ENCODE assay signal across 8 cellular contexts in the genomic region with DNA sequence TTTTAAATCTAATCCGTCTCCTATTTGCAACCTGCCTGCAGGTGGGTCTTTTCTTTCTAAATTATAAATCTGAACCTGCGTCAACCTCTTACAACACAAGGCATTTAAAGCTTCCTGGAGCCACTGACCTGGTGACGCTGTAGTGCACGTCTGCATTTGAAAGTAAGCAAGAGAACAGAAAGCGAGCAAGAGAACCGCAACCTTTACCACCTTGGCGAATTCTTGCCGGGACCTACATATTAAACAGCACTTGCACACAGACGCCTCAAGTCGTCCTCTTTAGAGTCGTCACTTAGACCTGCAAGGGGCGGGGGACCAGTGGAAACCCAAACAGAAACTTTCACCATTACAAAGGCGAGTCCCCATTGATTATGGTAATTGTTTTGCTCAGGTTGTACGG. TPM values are rescaled to one million over a fixed set of nuclear protein-coding genes. Genes with fewer than 3 reads are reported as not detected.
A peak's percentile ranks its signal among the peaks of the same experiment; 100 is the strongest.
DNase-seq lines count a peak whose midpoint lies in the region; ATAC-seq and TF ChIP-seq lines count a peak whose summit lies in the region.

No MANE protein-coding gene starts in this region.

- DNase-seq in endodermal cell (peak; percentile 76), DMS 273 treated with DMSO at 0.1 percent for 48 hours (lab: John Stamatoyannopoulos, UW) (no peak), MV-4-11 (lab: John Stamatoyannopoulos, UW) (no peak), EL (no peak)
- DNase-seq in stimulated activated CD4-positive, alpha-beta T cell treated with anti-CD3 and anti-CD28 coated beads, Interleukin-4, amount 100 ng/mL, for 4 hours = no peak

- H3K9me3 ChIP-seq in endodermal cell (ENCODE audit: control insufficient read depth, low read length) = no peaks in the 10 kb centered on the region

- H3K9me3 Mint-ChIP-seq in endodermal cell = no peaks in the 10 kb centered on the region

- H3K4me1 ChIP-seq in endodermal cell (ENCODE audit: control insufficient read depth, insufficient read depth, low read length) (no peaks in the 10 kb centered on the region), rectal smooth muscle tissue (ENCODE audit: control insufficient read depth, insufficient read depth, low read length) (peaks cover 39% of the 10 kb centered on the region)

- 29% methylated on average over 14 of the region's 14 CpGs; no CpG with 5 or more reads in 1 of the 2 experiments for WGBS in endodermal cell (ENCODE audit: insufficient coverage in 1 of 2, insufficient read length in 1 of 2), 2 experiments

- peak overlapping the region; percentile 54 for H3K4me3 Mint-ChIP-seq in endodermal cell

- H3K36me3 Mint-ChIP-seq in endodermal cell (ENCODE audit: low read depth) = no peaks in the 10 kb centered on the region

- ATAC-seq in GM19324 (IDR thresholded peaks at IDR 0.05; ENCODE audit: low FRiP score, unreplicated experiment) = peak; percentile 85
- peak; percentile 64 for ATAC-seq in HG03108 (IDR thresholded peaks at IDR 0.05; ENCODE audit: unreplicated experiment)

- H3K4me1 Mint-ChIP-seq in endodermal cell = peaks cover 28% of the 10 kb centered on the region

- peak overlapping the region; percentile 74 for H3K4me3 ChIP-seq in endodermal cell (ENCODE audit: low read length)
- H3K4me3 ChIP-seq in rectal smooth muscle tissue (ENCODE audit: low read length) = peak overlapping the region; percentile 52

- peaks cover 37% of the 10 kb centered on the region for H3K27me3 ChIP-seq in endodermal cell (ENCODE audit: control insufficient read depth, insufficient read depth, low read length, poor library complexity, severe bottlenecking)
- no peaks in the 10 kb centered on the region for H3K27me3 ChIP-seq in rectal smooth muscle tissue (ENCODE audit: control insufficient read depth, insufficient read depth, low read length)

- H3K27me3 Mint-ChIP-seq in endodermal cell (ENCODE audit: insufficient read depth) = peaks cover 81% of the 10 kb centered on the region

- H3K9ac ChIP-seq in endodermal cell (ENCODE audit: extremely low read depth, low read length, poor library complexity, severe bottlenecking) (peak overlapping the region; percentile 11), rectal smooth muscle tissue (ENCODE audit: low read length) (no peak overlapping the region)

- peak overlapping the region; percentile 92 for H3K27ac ChIP-seq in endodermal cell (ENCODE audit: low read depth, low read length)
- H3K27ac ChIP-seq in rectal smooth muscle tissue (ENCODE audit: low read depth, low read length) = peak overlapping the region; percentile 12

- H3K36me3 ChIP-seq in endodermal cell (ENCODE audit: control insufficient read depth, insufficient read depth, low read length) = no peaks in the 10 kb centered on the region
- no peaks in the 10 kb centered on the region for H3K36me3 ChIP-seq in rectal smooth muscle tissue (ENCODE audit: control insufficient read depth, insufficient read depth, low read length)

- no peak overlapping the region for H3K27ac Mint-ChIP-seq in endodermal cell

- TF ChIP-seq CTCF in endodermal cell (conservative IDR thresholded peaks at IDR 0.05) = peak; percentile 33

RNA-seq across cellular contexts. Expression of gene GLI3, which starts 9.5 kb away (rescaled TPM):
- 10 to 100 TPM in 1 of 2 donors, 1 to 10 TPM in 1; 2.7 to 10.2 TPM for total RNA-seq in endodermal cell
- 54.9 TPM for polyA plus RNA-seq in endodermal cell (2013, experiment 1 of 2)
- 52.9 TPM for polyA plus RNA-seq in endodermal cell (2013, experiment 2 of 2)
